In the genomic region with DNA sequence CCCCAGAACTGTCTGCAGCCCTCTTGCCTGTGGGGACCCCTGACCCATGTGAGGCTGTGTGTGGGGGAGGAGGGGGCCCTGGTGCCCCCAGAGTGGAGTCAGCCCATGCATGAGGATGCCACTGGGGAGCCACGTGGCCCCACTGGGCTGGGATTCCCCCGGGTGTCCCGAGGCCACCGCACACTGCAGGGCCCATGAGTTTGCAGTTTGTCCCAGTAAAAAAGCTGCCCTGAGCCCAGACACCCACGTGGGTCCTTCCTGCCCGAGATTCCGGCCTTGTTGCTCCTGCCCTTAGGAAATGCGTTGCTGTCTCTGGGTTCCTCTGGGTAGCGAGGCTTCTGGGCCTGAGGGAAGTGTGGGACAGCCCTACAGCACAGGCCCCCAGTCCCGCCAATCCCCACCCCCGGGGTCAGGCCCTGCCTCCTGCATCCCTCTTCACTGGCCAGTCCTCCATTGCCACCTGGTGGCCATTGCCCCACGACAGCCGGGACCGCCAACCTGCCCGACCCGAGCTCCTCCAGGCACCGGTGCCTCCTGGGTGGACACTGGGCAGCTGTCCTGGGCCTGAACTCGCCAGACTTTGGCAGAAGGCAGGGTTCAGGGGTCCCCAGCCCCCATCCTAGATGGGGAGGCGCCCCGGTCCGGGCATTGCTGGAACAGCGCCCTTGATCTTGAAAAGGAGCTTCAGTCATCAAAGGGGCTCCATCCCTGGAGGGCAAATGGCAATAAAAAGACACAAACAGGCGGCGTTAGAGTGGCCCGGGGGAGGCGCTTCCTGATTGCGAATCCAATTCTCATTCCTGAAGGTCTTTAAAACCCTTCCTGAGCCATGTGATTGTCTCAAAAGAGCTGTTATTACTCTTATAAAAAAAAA, we compare ENCODE assay signal across 8 cellular contexts. TPM values are rescaled to one million over a fixed set of nuclear protein-coding genes. Genes with fewer than 3 reads are reported as not detected.
DNase-seq lines count a peak whose midpoint lies in the region; ATAC-seq and TF ChIP-seq lines count a peak whose summit lies in the region.

No MANE protein-coding gene starts in this region.

- peaks cover 13% of the 10 kb centered on the region for H3K27me3 Mint-ChIP-seq in GM23338 (ENCODE audit: insufficient read depth, low read depth, poor library complexity)
- H3K27me3 Mint-ChIP-seq in naive thymus-derived CD4-positive, alpha-beta T cell, result peaks cover 0 to 26% (median 5%) of the 10 kb centered on the region in 5 donors
- H3K27me3 Mint-ChIP-seq in stimulated activated memory B cell treated with anti-CD40 and anti-IgM and Interleukin-4, amounts not matched to agents 10 μg/mL and 1 μg/mL and 100 μg/mL, for 72 hours, result peaks cover 82% of the 10 kb centered on the region

- DNase-seq in AG08395 (ENCODE audit: low spot score), result peak; percentile 89
- peak; percentile 90 for DNase-seq in GM23338 (ENCODE audit: low spot score)
- peak; percentile 29 for DNase-seq in NOMO-1 treated with DMSO at 0.1 percent for 48 hours (lab: John Stamatoyannopoulos, UW; ENCODE audit: unreplicated experiment)
- peak; percentile 50 for DNase-seq in activated T-cell treated with anti-CD3 and anti-CD28 coated beads for 4 hours
- no peak for DNase-seq in esophagus muscularis mucosa (ENCODE audit: extremely low spot score)
- DNase-seq in naive thymus-derived CD4-positive, alpha-beta T cell, result peak; percentile 50 to 77 (median 63)

- CTCF ChIA-PET in naive thymus-derived CD4-positive, alpha-beta T cell (lab: Charles Lee), result interaction anchor here (0.5 to 2.1 kb wide), 13 partner anchors 10 to 499 kb away, joined by 3 to 16 read pairs (median 3); no protein-coding TSS in a partner anchor

- H3K9me3 ChIP-seq in esophagus muscularis mucosa, result no peaks in the 10 kb centered on the region
- no peaks in the 10 kb centered on the region for H3K9me3 ChIP-seq in naive thymus-derived CD4-positive, alpha-beta T cell (ENCODE audit: control insufficient read depth in 2 of 3, low read length in 3 of 3)

- H3K4me3 ChIP-seq in GM23338, result no peak overlapping the region
- H3K4me3 ChIP-seq in esophagus muscularis mucosa, result no peak overlapping the region
- no peak overlapping the region for H3K4me3 ChIP-seq in naive thymus-derived CD4-positive, alpha-beta T cell (ENCODE audit: low read length)

- H3F3A ChIP-seq in GM23338 (replicated peaks; ENCODE audit: low read depth), result no peaks in the 10 kb centered on the region

- intact Hi-C loops in esophagus muscularis mucosa (cut with DNase I), result loop anchor here (2.0 to 10.0 kb wide), 2 partner anchors 427 to 469 kb away; no protein-coding TSS in a partner anchor
- intact Hi-C loops in naive thymus-derived CD4-positive, alpha-beta T cell (cut with micrococcal nuclease), result loop anchor here in 1 of 2 donors (1.0 to 5.0 kb wide), 3 partner anchors 426 to 486 kb away; partner anchors contain the start of gene KIF26A

- peak; percentile 77 to 90 for TF ChIP-seq CTCF in GM23338 (conservative IDR thresholded peaks at IDR 0.05; ENCODE audit: low read depth in 2 of 2)
- peak; percentile 60 to 73 (median 66) for TF ChIP-seq CTCF in esophagus muscularis mucosa (IDR thresholded peaks at IDR 0.05)

- POLR2A ChIA-PET in naive thymus-derived CD4-positive, alpha-beta T cell (lab: Charles Lee), result no interaction called here

- no peaks in the 10 kb centered on the region for H3K79me2 ChIP-seq in GM23338 (replicated peaks; ENCODE audit: insufficient read depth)

- H3K9me2 ChIP-seq in GM23338 (ENCODE audit: insufficient read depth), result no peaks in the 10 kb centered on the region

- no peaks in the 10 kb centered on the region for H4K20me1 ChIP-seq in GM23338 (replicated peaks; ENCODE audit: insufficient read depth)

- no peak overlapping the region for H3K27ac Mint-ChIP-seq in GM23338
- H3K27ac Mint-ChIP-seq in naive thymus-derived CD4-positive, alpha-beta T cell, result no peak overlapping the region
- no peak overlapping the region for H3K27ac Mint-ChIP-seq in stimulated activated memory B cell treated with anti-CD40 and anti-IgM and Interleukin-4, amounts not matched to agents 10 μg/mL and 1 μg/mL and 100 μg/mL, for 72 hours

- 13% methylated on average over 24 of the region's 27 CpGs for WGBS in esophagus muscularis mucosa

- no peaks in the 10 kb centered on the region for H3K27me3 ChIP-seq in GM23338 (ENCODE audit: insufficient read depth)
- H3K27me3 ChIP-seq in esophagus muscularis mucosa, result peaks cover 0 to 89% (median 4%) of the 10 kb centered on the region in 4 donors
- no peaks in the 10 kb centered on the region for H3K27me3 ChIP-seq in naive thymus-derived CD4-positive, alpha-beta T cell (ENCODE audit: control insufficient read depth in 2 of 2, insufficient read depth in 2 of 2, low read length in 2 of 2)

- H3K36me3 ChIP-seq in GM23338 (ENCODE audit: insufficient read depth), result no peaks in the 10 kb centered on the region
- no peaks in the 10 kb centered on the region for H3K36me3 ChIP-seq in esophagus muscularis mucosa
- no peaks in the 10 kb centered on the region for H3K36me3 ChIP-seq in naive thymus-derived CD4-positive, alpha-beta T cell (ENCODE audit: control insufficient read depth in 2 of 3, insufficient read depth in 3 of 3, low read length in 3 of 3)

- no peak overlapping the region for H3K4me2 ChIP-seq in GM23338

- H3K9me3 Mint-ChIP-seq in GM23338, result no peaks in the 10 kb centered on the region
- H3K9me3 Mint-ChIP-seq in naive thymus-derived CD4-positive, alpha-beta T cell, result no peaks in the 10 kb centered on the region
- H3K9me3 Mint-ChIP-seq in stimulated activated memory B cell treated with anti-CD40 and anti-IgM and Interleukin-4, amounts not matched to agents 10 μg/mL and 1 μg/mL and 100 μg/mL, for 72 hours, result no peaks in the 10 kb centered on the region

- H3K4me1 ChIP-seq in GM23338 (ENCODE audit: insufficient read depth), result no peaks in the 10 kb centered on the region
- H3K4me1 ChIP-seq in esophagus muscularis mucosa, result peaks cover 9 to 13% (median 11%) of the 10 kb centered on the region in 4 donors
- peaks cover 0 to 4% of the 10 kb centered on the region in 2 donors for H3K4me1 ChIP-seq in naive thymus-derived CD4-positive, alpha-beta T cell (ENCODE audit: control insufficient read depth in 2 of 2, insufficient read depth in 2 of 2, low read length in 2 of 2)

- peak overlapping the region; percentile 91 for H2AFZ ChIP-seq in GM23338

- no peak for TF ChIP-seq EP300 in esophagus muscularis mucosa (IDR thresholded peaks at IDR 0.05)

- H3K4me1 Mint-ChIP-seq in GM23338, result peaks cover 4% of the 10 kb centered on the region; the same call in 2 of the 3 replicates
- peaks cover 0 to 5% (median 0%) of the 10 kb centered on the region in 7 donors for H3K4me1 Mint-ChIP-seq in naive thymus-derived CD4-positive, alpha-beta T cell
- peaks cover 12% of the 10 kb centered on the region for H3K4me1 Mint-ChIP-seq in stimulated activated memory B cell treated with anti-CD40 and anti-IgM and Interleukin-4, amounts not matched to agents 10 μg/mL and 1 μg/mL and 100 μg/mL, for 72 hours

- ATAC-seq in GM23338, result peak; percentile 94
- peak; percentile 60 for ATAC-seq in naive thymus-derived CD4-positive, alpha-beta T cell
- ATAC-seq in stimulated activated memory B cell treated with anti-CD40 and anti-IgM and Interleukin-4, amounts not matched to agents 10 μg/mL and 1 μg/mL and 100 μg/mL, for 72 hours, result peak; percentile 63
- ATAC-seq in GM21619 (IDR thresholded peaks at IDR 0.05; ENCODE audit: unreplicated experiment), result no peak

- H3K4me3 Mint-ChIP-seq in GM23338, result no peak overlapping the region
- peak overlapping the region in 3 of 10 donors; percentile 4 to 45 (median 41) for H3K4me3 Mint-ChIP-seq in naive thymus-derived CD4-positive, alpha-beta T cell
- H3K4me3 Mint-ChIP-seq in stimulated activated memory B cell treated with anti-CD40 and anti-IgM and Interleukin-4, amounts not matched to agents 10 μg/mL and 1 μg/mL and 100 μg/mL, for 72 hours, result peak overlapping the region; percentile 61

- no peaks in the 10 kb centered on the region for H3K36me3 Mint-ChIP-seq in GM23338 (ENCODE audit: low read depth)
- H3K36me3 Mint-ChIP-seq in naive thymus-derived CD4-positive, alpha-beta T cell, result no peaks in the 10 kb centered on the region
- no peaks in the 10 kb centered on the region for H3K36me3 Mint-ChIP-seq in stimulated activated memory B cell treated with anti-CD40 and anti-IgM and Interleukin-4, amounts not matched to agents 10 μg/mL and 1 μg/mL and 100 μg/mL, for 72 hours

- TF ChIP-seq POLR2A in esophagus muscularis mucosa (IDR thresholded peaks at IDR 0.05; ENCODE audit: low read depth), result no peak

- no peak overlapping the region for H3K27ac ChIP-seq in GM23338 (ENCODE audit: low read depth)
- H3K27ac ChIP-seq in esophagus muscularis mucosa (replicated peaks in 1 of 4), result no peak overlapping the region
- no peak overlapping the region for H3K27ac ChIP-seq in naive thymus-derived CD4-positive, alpha-beta T cell (ENCODE audit: low read depth, low read length)

TF ChIP-seq in GM23338, 12 proteins besides CTCF, POLR2A, EP300 and RAD21 (continues in another document):
- TF ChIP-seq ZNF114 (CRISPR knock-in tag; IDR thresholded peaks at IDR 0.05) (no peak), ETS1 (IDR thresholded peaks at IDR 0.05) (no peak)

RNA-seq across cellular contexts. Expression of gene C14orf180, which starts 15.6 kb away (rescaled TPM):
- not detected in 2 replicates for total RNA-seq in GM23338 (2014; rRNA removed; shearing (Covaris generic))
- not detected in 2 replicates for polyA plus RNA-seq in GM23338 (2016; fragmentation: Nextera tagmentation; extraction: Ambion mirVana)
- under 1 TPM in 1 of 4 donors, not detected in 3; 0.42 TPM for total RNA-seq in esophagus muscularis mucosa
- total RNA-seq in naive thymus-derived CD4-positive, alpha-beta T cell, result not detected
- not detected for polyA plus RNA-seq in naive thymus-derived CD4-positive, alpha-beta T cell

RNA-seq across cellular contexts. Expression of gene TMEM179, which starts 40.6 kb away (rescaled TPM):
- total RNA-seq in GM23338 (2014; rRNA removed; shearing (Covaris generic)), result 4.8 and 5.0 TPM in 2 replicates
- polyA plus RNA-seq in GM23338 (2016; fragmentation: Nextera tagmentation; extraction: Ambion mirVana), result 1.0 and 2.2 TPM in 2 replicates
- 1 to 10 TPM; 1.4 to 4.2 (median 1.9) TPM for total RNA-seq in esophagus muscularis mucosa
- under 1 TPM in 1 of 5 experiments, not detected in 4; 0.15 TPM for total RNA-seq in naive thymus-derived CD4-positive, alpha-beta T cell
- not detected for polyA plus RNA-seq in naive thymus-derived CD4-positive, alpha-beta T cell
